ENCODE assay signal across 1 cellular context in genomic region chr21:29349702-29350101, GRCh38.
TF ChIP-seq lines count a peak whose summit lies in the region.

No MANE protein-coding gene starts in this region.

TF ChIP-seq in IMR-90, 13 proteins besides CTCF, POLR2A, EP300 and RAD21:
- TF ChIP-seq, protein P1, sequence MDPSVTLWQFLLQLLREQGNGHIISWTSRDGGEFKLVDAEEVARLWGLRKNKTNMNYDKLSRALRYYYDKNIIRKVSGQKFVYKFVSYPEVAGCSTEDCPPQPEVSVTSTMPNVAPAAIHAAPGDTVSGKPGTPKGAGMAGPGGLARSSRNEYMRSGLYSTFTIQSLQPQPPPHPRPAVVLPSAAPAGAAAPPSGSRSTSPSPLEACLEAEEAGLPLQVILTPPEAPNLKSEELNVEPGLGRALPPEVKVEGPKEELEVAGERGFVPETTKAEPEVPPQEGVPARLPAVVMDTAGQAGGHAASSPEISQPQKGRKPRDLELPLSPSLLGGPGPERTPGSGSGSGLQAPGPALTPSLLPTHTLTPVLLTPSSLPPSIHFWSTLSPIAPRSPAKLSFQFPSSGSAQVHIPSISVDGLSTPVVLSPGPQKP (IDR thresholded peaks at IDR 0.05; ENCODE audit: borderline replicate concordance, low read depth, low read length), result no peak
- TF ChIP-seq NFE2L2 (IDR thresholded peaks at IDR 0.05; ENCODE audit: low read depth, low read length), result no peak
- TF ChIP-seq BHLHE40 (IDR thresholded peaks at IDR 0.05; ENCODE audit: low read depth, low read length), result no peak
- no peak for TF ChIP-seq CHD1 (IDR thresholded peaks at IDR 0.05; ENCODE audit: low read depth, low read length)
- TF ChIP-seq CEBPB (IDR thresholded peaks at IDR 0.05; ENCODE audit: low read depth, low read length), result no peak
- TF ChIP-seq USF2 (IDR thresholded peaks at IDR 0.05; ENCODE audit: low read depth, low read length), result no peak
- TF ChIP-seq SMC3 (IDR thresholded peaks at IDR 0.05; ENCODE audit: low read depth, low read length), result no peak
- TF ChIP-seq RCOR1 (IDR thresholded peaks at IDR 0.05; ENCODE audit: insufficient replicate concordance, low read length), result no peak
- TF ChIP-seq MXI1 (IDR thresholded peaks at IDR 0.05; ENCODE audit: borderline replicate concordance, low read depth, low read length), result no peak
- TF ChIP-seq RFX5 (IDR thresholded peaks at IDR 0.05; ENCODE audit: low read depth, low read length), result no peak
- no peak for TF ChIP-seq MAZ (IDR thresholded peaks at IDR 0.05; ENCODE audit: borderline replicate concordance, low read depth, low read length)
- no peak for TF ChIP-seq FOS (IDR thresholded peaks at IDR 0.05; ENCODE audit: low read depth, low read length)
- no peak for TF ChIP-seq MAFK (IDR thresholded peaks at IDR 0.05; ENCODE audit: low read depth, low read length)
